In genomic region chr2:174192664-174193063, GRCh38 we compare ENCODE assay signal across 27 cellular contexts.
"Had no signal": no experiment of that assay in that cellular context is flagged by ENCODE, and none has a peak within 500 bp of the region (broad histone marks: within the 10 kb centered on the region; RNA-seq: fewer than 3 reads in every experiment).

No MANE protein-coding gene starts in this region.

- FAIRE-seq: kidney had no signal

- H3K27ac ChIP-seq: left lung, lower lobe of right lung, ovary, right atrium auricular region, skin epidermis, stomach, testis, thyroid gland, transverse colon, upper lobe of left lung, vagina had no signal

- DNase-seq: hypothalamus; immature natural killer cell; kidney; left colon; left lung; lower lobe of right lung; mammary epithelial cell; midbrain; mucosa of descending colon; naive thymus-derived CD4-positive, alpha-beta T cell; ovary; stimulated activated CD4-positive, alpha-beta T cell treated with anti-CD3 and anti-CD28 coated beads, Interleukin-12 subunit alpha, Interleukin-12 subunit beta, amount 100 ng/mL, for 4 hours; stimulated activated CD4-positive, alpha-beta T cell treated with anti-CD3 and anti-CD28 coated beads, Interleukin-15, amount 100 ng/mL, for 24 hours; stimulated activated CD4-positive, alpha-beta T cell treated with anti-CD3 and anti-CD28 coated beads, Interleukin-2, amount 100 ng/mL, for 24 hours; stimulated activated CD4-positive, alpha-beta T cell treated with anti-CD3 and anti-CD28 coated beads, Interleukin-4, amount 100 ng/mL, for 1 hour; stimulated activated naive B cell treated with anti-CD40 and anti-IgM and Interleukin-4, amounts not matched to agents 10 μg/mL and 1 μg/mL and 100 μg/mL, for 72 hours; stimulated activated naive CD8-positive, alpha-beta T cell treated with anti-CD3 and anti-CD28 coated beads, Interleukin-15, Interleukin-2, amounts not matched to agents 100 U/mL and 50 U/mL, for 24 hours; stomach; testis; thyroid gland; transverse colon; upper lobe of left lung had no signal

- H3K27me3 ChIP-seq: left lung, ovary, right atrium auricular region, stomach, testis, thyroid gland, transverse colon, upper lobe of left lung, vagina had no signal

- ATAC-seq: left colon; left lung; lower lobe of right lung; mucosa of descending colon; naive thymus-derived CD4-positive, alpha-beta T cell; natural killer cell treated with Interleukin-12 subunit alpha and Interleukin-12 subunit beta and Interleukin-15 and Interleukin-18, amount 100 ng/mL, for 72 hours; sciatic nerve; stimulated activated naive B cell treated with anti-CD40 and anti-IgM and Interleukin-4, amounts not matched to agents 10 μg/mL and 1 μg/mL and 100 μg/mL, for 72 hours; stimulated activated naive CD8-positive, alpha-beta T cell treated with anti-CD3 and anti-CD28 coated beads, Interleukin-15, Interleukin-2, amounts not matched to agents 100 U/mL and 50 U/mL, for 24 hours had no signal

- H3K4me1 ChIP-seq: left lung, lower lobe of right lung, right atrium auricular region, stomach, testis, thyroid gland, transverse colon, upper lobe of left lung, vagina had no signal

- H3K4me3 ChIP-seq: left lung, lower lobe of right lung, mucosa of descending colon, ovary, right atrium auricular region, skin epidermis, stomach, testis, thyroid gland, transverse colon, upper lobe of left lung, vagina had no signal

- H3K36me3 ChIP-seq: left lung, lower lobe of right lung, ovary, right atrium auricular region, thyroid gland, transverse colon, upper lobe of left lung, vagina had no signal

- H3K9me3 ChIP-seq: lower lobe of right lung, mucosa of descending colon, ovary, right atrium auricular region, stomach, testis, thyroid gland, transverse colon, upper lobe of left lung, vagina had no signal
